ENCODE assay signal across 8 cellular contexts in the genomic region with DNA sequence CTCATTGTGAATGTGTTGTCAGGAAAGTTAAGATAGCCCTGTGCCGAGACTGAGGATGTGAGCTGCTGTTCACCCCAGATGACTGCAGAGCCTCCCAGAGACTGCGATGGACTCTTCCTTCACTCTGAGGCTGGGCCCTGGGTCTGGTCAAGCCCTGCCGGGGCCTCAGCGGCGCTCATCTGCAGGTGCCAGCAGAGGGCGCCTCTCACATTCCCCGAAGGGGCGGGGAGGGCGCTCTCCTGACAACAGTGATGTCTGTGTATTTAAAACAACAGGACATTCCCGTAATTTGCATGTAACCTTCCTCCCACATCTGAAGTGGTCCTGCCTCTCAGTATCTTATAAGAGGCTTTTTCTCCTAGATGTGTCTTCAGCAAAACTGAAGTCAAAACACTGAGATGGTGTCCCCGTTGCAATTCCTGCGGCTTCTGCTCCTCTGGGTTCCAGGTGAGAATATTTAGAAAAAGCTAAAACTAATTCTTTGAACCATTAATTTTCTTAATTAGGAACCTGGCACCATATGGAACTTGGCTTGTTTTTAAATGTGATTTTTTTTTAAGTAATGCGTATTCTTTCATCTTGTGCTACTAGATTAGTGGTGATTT.
A peak's percentile ranks its signal among the peaks of the same experiment; 100 is the strongest.
DNase-seq lines count a peak whose midpoint lies in the region; ATAC-seq, FAIRE-seq and TF ChIP-seq lines count a peak whose summit lies in the region.

No MANE protein-coding gene starts in this region.

- H3K9me3 ChIP-seq in heart right ventricle, result no peaks in the 10 kb centered on the region

- H3K4me1 ChIP-seq in heart right ventricle, result no peaks in the 10 kb centered on the region

- H3K27ac Mint-ChIP-seq in activated CD4-positive, alpha-beta T cell treated with anti-CD3 and anti-CD28 coated beads, Interleukin-2, amount 10 ng/mL, durations not matched to agents 7 days and 5 days, result no peak overlapping the region

- TF ChIP-seq CTCF in heart right ventricle (IDR thresholded peaks at IDR 0.05), result peak in 8 of 9 donors; percentile 4 to 73 (median 40)

- DNase-seq in stimulated activated CD4-positive, alpha-beta T cell treated with anti-CD3 and anti-CD28 coated beads, Interleukin-15, amount 100 ng/mL, for 24 hours, result peak; percentile 27
- no peak for DNase-seq in stimulated activated CD4-positive, alpha-beta T cell treated with anti-CD3 and anti-CD28 coated beads, Interleukin-4, amount 100 ng/mL, for 4 hours
- DNase-seq in RCC 7860 (ENCODE audit: low spot score) (peak; percentile 12), heart right ventricle (peak in 1 of 2 donors; percentile 16), urothelium cell line (ENCODE audit: low spot score) (peak; percentile 82), ecto neural progenitor cell (ENCODE audit: low spot score) (no peak)
- no peak for DNase-seq in activated CD4-positive, alpha-beta T cell treated with anti-CD3 and anti-CD28 coated beads, Interleukin-2, amount 10 ng/mL, durations not matched to agents 7 days and 5 days

- H3K4me3 Mint-ChIP-seq in activated CD4-positive, alpha-beta T cell treated with anti-CD3 and anti-CD28 coated beads, Interleukin-2, amount 10 ng/mL, durations not matched to agents 7 days and 5 days, result no peak overlapping the region

- H3K4me1 Mint-ChIP-seq in activated CD4-positive, alpha-beta T cell treated with anti-CD3 and anti-CD28 coated beads, Interleukin-2, amount 10 ng/mL, durations not matched to agents 7 days and 5 days, result no peaks in the 10 kb centered on the region

- no peak overlapping the region for H3K27ac ChIP-seq in heart right ventricle

- H3K27me3 Mint-ChIP-seq in activated CD4-positive, alpha-beta T cell treated with anti-CD3 and anti-CD28 coated beads, Interleukin-2, amount 10 ng/mL, durations not matched to agents 7 days and 5 days, result no peaks in the 10 kb centered on the region

- CTCF ChIA-PET in activated CD4-positive, alpha-beta T cell treated with anti-CD3 and anti-CD28 coated beads, Interleukin-2, amount 10 ng/mL, durations not matched to agents 7 days and 5 days (lab: Charles Lee), result no interaction called here

- POLR2A ChIA-PET in activated CD4-positive, alpha-beta T cell treated with anti-CD3 and anti-CD28 coated beads, Interleukin-2, amount 10 ng/mL, durations not matched to agents 7 days and 5 days (lab: Charles Lee), result no interaction called here

- FAIRE-seq in RCC 7860 (lab: Jason Lieb, UNC) (no peak), urothelium cell line (lab: Jason Lieb, UNC) (no peak)

- intact Hi-C loops in heart right ventricle (cut with DNase I), result no loop called here

- peaks cover 0 to 37% (median 10%) of the 10 kb centered on the region in 7 donors for H3K27me3 ChIP-seq in heart right ventricle

- peak; percentile 98 for ATAC-seq in HG02759 (IDR thresholded peaks at IDR 0.05; ENCODE audit: unreplicated experiment)
- ATAC-seq in heart right ventricle, result no peak

- no peaks in the 10 kb centered on the region for H3K9me3 Mint-ChIP-seq in activated CD4-positive, alpha-beta T cell treated with anti-CD3 and anti-CD28 coated beads, Interleukin-2, amount 10 ng/mL, durations not matched to agents 7 days and 5 days

- H3K36me3 Mint-ChIP-seq in activated CD4-positive, alpha-beta T cell treated with anti-CD3 and anti-CD28 coated beads, Interleukin-2, amount 10 ng/mL, durations not matched to agents 7 days and 5 days (ENCODE audit: low read depth), result no peaks in the 10 kb centered on the region

- no peak overlapping the region for H3K4me3 ChIP-seq in heart right ventricle

- H3K36me3 ChIP-seq in heart right ventricle, result no peaks in the 10 kb centered on the region

- WGBS in heart right ventricle, 2 donors, result 28 to 31% methylated on average over 13 of the region's 13 CpGs

Comparison
In these comparisons a context has a peak if more than half of its experiments do, and no peak if none do; other contexts are left out.
1. DNase-seq: peak in stimulated activated CD4-positive, alpha-beta T cell treated with anti-CD3 and anti-CD28 coated beads, Interleukin-15, amount 100 ng/mL, for 24 hours (single experiment), RCC 7860 (single experiment) and urothelium cell line (single experiment); none in stimulated activated CD4-positive, alpha-beta T cell treated with anti-CD3 and anti-CD28 coated beads, Interleukin-4, amount 100 ng/mL, for 4 hours (0 of 2), ecto neural progenitor cell (single experiment) and activated CD4-positive, alpha-beta T cell treated with anti-CD3 and anti-CD28 coated beads, Interleukin-2, amount 10 ng/mL, durations not matched to agents 7 days and 5 days (single experiment).